1 cellular context compared by ENCODE assay signal in the genomic region with DNA sequence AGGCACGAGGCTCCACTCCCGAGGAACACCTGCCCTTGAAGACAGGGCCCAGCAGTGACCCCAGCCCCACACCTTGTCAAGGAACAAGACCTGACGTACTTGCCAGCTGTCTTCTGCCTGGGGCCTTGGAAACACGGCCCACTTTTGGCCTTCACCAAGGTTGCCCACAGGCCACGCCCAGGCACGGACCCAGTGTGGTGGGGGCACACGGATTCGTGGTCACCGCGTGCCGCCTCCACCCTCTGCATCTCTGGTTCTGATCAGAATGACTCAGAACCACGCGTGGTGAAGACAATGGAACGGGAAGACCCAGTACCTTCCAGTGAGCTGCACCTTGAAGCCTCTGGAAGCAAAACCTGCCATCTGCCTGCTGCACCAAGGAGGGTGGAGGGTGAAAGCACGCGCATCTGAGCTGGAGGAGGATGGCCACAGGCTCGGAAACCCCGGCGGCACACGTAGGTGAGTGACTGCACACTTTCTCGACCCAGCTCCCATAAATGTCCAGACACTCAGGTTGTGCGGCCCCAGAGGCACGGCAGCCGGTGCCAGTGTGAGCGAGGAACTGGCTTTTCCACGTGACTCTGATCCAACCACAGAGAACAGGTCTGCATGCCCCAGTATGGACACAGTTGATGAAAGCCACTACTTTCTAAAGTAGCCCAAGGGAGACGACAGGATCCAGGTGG.
TF ChIP-seq lines count a peak whose summit lies in the region.

No MANE protein-coding gene starts in this region.

TF ChIP-seq in GM23338, 12 proteins besides CTCF, POLR2A, EP300 and RAD21:
- TF ChIP-seq ZNF462 (CRISPR knock-in tag; IDR thresholded peaks at IDR 0.05) (no peak), EZH2 (IDR thresholded peaks at IDR 0.05; ENCODE audit: low read depth, unreplicated experiment) (no peak), NANOG (IDR thresholded peaks at IDR 0.05; ENCODE audit: borderline replicate concordance) (no peak), STAT1 (IDR thresholded peaks at IDR 0.05; ENCODE audit: unreplicated experiment) (no peak), ZNF114 (CRISPR knock-in tag; IDR thresholded peaks at IDR 0.05) (no peak), EZH2phosphoT487 (IDR thresholded peaks at IDR 0.05; ENCODE audit: unreplicated experiment) (no peak), JUNB (IDR thresholded peaks at IDR 0.05; ENCODE audit: unreplicated experiment) (no peak), ZNF331 (CRISPR knock-in tag; IDR thresholded peaks at IDR 0.05; ENCODE audit: low read depth) (no peak), CREB1 (CRISPR knock-in tag; IDR thresholded peaks at IDR 0.05; ENCODE audit: low read depth) (no peak), REST (IDR thresholded peaks at IDR 0.05; ENCODE audit: unreplicated experiment) (no peak), POLR2AphosphoS5 (IDR thresholded peaks at IDR 0.05; ENCODE audit: low read depth) (no peak)
- TF ChIP-seq, protein P1, sequence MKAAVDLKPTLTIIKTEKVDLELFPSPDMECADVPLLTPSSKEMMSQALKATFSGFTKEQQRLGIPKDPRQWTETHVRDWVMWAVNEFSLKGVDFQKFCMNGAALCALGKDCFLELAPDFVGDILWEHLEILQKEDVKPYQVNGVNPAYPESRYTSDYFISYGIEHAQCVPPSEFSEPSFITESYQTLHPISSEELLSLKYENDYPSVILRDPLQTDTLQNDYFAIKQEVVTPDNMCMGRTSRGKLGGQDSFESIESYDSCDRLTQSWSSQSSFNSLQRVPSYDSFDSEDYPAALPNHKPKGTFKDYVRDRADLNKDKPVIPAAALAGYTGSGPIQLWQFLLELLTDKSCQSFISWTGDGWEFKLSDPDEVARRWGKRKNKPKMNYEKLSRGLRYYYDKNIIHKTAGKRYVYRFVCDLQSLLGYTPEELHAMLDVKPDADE (IDR thresholded peaks at IDR 0.05): no peak
